In genomic region chr5:68368280-68368679, GRCh38 we compare ENCODE assay signal across 17 cellular contexts.
A peak's percentile ranks its signal among the peaks of the same experiment; 100 is the strongest.
DNase-seq lines count a peak whose midpoint lies in the region; ATAC-seq and TF ChIP-seq lines count a peak whose summit lies in the region.
"Had no signal": no experiment of that assay in that cellular context is flagged by ENCODE, and none has a peak within 500 bp of the region (broad histone marks: within the 10 kb centered on the region; RNA-seq: fewer than 3 reads in every experiment).

No MANE protein-coding gene starts in this region.

- no peaks in the 10 kb centered on the region for H3K36me3 ChIP-seq in body of pancreas (replicated peaks in 1 of 2; ENCODE audit: insufficient read depth in 1 of 2, low read depth in 2 of 2)
- H3K36me3 ChIP-seq: BLaER1 treated with 17β-estradiol and CSF1 and Interleukin-3, amounts not matched to agents 10 nM and 100 nM; spleen had no signal

- no peak overlapping the region for H3K4me3 Mint-ChIP-seq in activated naive CD8-positive, alpha-beta T cell treated with anti-CD3 and anti-CD28 coated beads, Interleukin-2, amount 10 ng/mL, durations not matched to agents 7 days and 5 days
- no peak overlapping the region for H3K4me3 Mint-ChIP-seq in activated naive CD8-positive, alpha-beta T cell treated with anti-CD3 and anti-CD28 coated beads for 36 hours
- no peak overlapping the region for H3K4me3 Mint-ChIP-seq in activated CD8-positive, alpha-beta T cell treated with anti-CD3 and anti-CD28 coated beads for 36 hours
- H3K4me3 Mint-ChIP-seq in stimulated activated effector memory CD8-positive, alpha-beta T cell treated with anti-CD3 and anti-CD28 coated beads, Interleukin-12 subunit alpha, Interleukin-12 subunit beta, amount 100 ng/mL, for 72 hours = peak overlapping the region; percentile 54
- H3K4me3 Mint-ChIP-seq: brain had no signal

- TF ChIP-seq POLR2A in body of pancreas (IDR thresholded peaks at IDR 0.05) = no peak

- CTCF ChIA-PET in activated CD8-positive, alpha-beta T cell treated with anti-CD3 and anti-CD28 coated beads for 36 hours (lab: Charles Lee) = no interaction called here

- POLR2A ChIA-PET in activated naive CD8-positive, alpha-beta T cell treated with anti-CD3 and anti-CD28 coated beads, Interleukin-2, amount 10 ng/mL, durations not matched to agents 7 days and 5 days (lab: Charles Lee) = interaction anchor here (0.6 to 0.7 kb wide), 2 partner anchors 13 to 42 kb away, joined by 3 to 5 read pairs; no protein-coding TSS in a partner anchor
- POLR2A ChIA-PET in activated CD8-positive, alpha-beta T cell treated with anti-CD3 and anti-CD28 coated beads for 36 hours (lab: Charles Lee) = no interaction called here

- peaks cover 0 to 3% of the 10 kb centered on the region in 2 donors for H3K27me3 ChIP-seq in body of pancreas
- H3K27me3 ChIP-seq: BLaER1 treated with 17β-estradiol and CSF1 and Interleukin-3, amounts not matched to agents 10 nM and 100 nM; spleen had no signal

- H3K27me3 Mint-ChIP-seq in activated naive CD8-positive, alpha-beta T cell treated with anti-CD3 and anti-CD28 coated beads, Interleukin-2, amount 10 ng/mL, durations not matched to agents 7 days and 5 days = no peaks in the 10 kb centered on the region
- H3K27me3 Mint-ChIP-seq in activated naive CD8-positive, alpha-beta T cell treated with anti-CD3 and anti-CD28 coated beads for 36 hours = no peaks in the 10 kb centered on the region
- no peaks in the 10 kb centered on the region for H3K27me3 Mint-ChIP-seq in activated CD8-positive, alpha-beta T cell treated with anti-CD3 and anti-CD28 coated beads for 36 hours
- H3K27me3 Mint-ChIP-seq: brain had no signal

- H3K36me3 Mint-ChIP-seq in activated naive CD8-positive, alpha-beta T cell treated with anti-CD3 and anti-CD28 coated beads, Interleukin-2, amount 10 ng/mL, durations not matched to agents 7 days and 5 days = peaks cover 24% of the 10 kb centered on the region
- H3K36me3 Mint-ChIP-seq in activated naive CD8-positive, alpha-beta T cell treated with anti-CD3 and anti-CD28 coated beads for 36 hours = peaks cover 2% of the 10 kb centered on the region
- no peaks in the 10 kb centered on the region for H3K36me3 Mint-ChIP-seq in activated CD8-positive, alpha-beta T cell treated with anti-CD3 and anti-CD28 coated beads for 36 hours (ENCODE audit: low read depth)
- H3K36me3 Mint-ChIP-seq in stimulated activated effector memory CD8-positive, alpha-beta T cell treated with anti-CD3 and anti-CD28 coated beads, Interleukin-12 subunit alpha, Interleukin-12 subunit beta, amount 100 ng/mL, for 72 hours = no peaks in the 10 kb centered on the region
- H3K36me3 Mint-ChIP-seq: brain had no signal

- intact Hi-C loops in activated CD8-positive, alpha-beta T cell treated with anti-CD3 and anti-CD28 coated beads for 36 hours (cut with micrococcal nuclease) = loop anchor here (5.0 kb wide), 1 partner anchor 64 kb away; no protein-coding TSS in a partner anchor
- intact Hi-C loops in body of pancreas (cut with DNase I) = no loop called here

- WGBS in body of pancreas, 2 donors = 66 to 73% methylated on average over 5 of the region's 5 CpGs

- H3K9me3 Mint-ChIP-seq in activated naive CD8-positive, alpha-beta T cell treated with anti-CD3 and anti-CD28 coated beads, Interleukin-2, amount 10 ng/mL, durations not matched to agents 7 days and 5 days = peaks cover 4% of the 10 kb centered on the region
- H3K9me3 Mint-ChIP-seq in activated naive CD8-positive, alpha-beta T cell treated with anti-CD3 and anti-CD28 coated beads for 36 hours = no peaks in the 10 kb centered on the region
- H3K9me3 Mint-ChIP-seq in activated CD8-positive, alpha-beta T cell treated with anti-CD3 and anti-CD28 coated beads for 36 hours = no peaks in the 10 kb centered on the region
- H3K9me3 Mint-ChIP-seq in stimulated activated effector memory CD8-positive, alpha-beta T cell treated with anti-CD3 and anti-CD28 coated beads, Interleukin-12 subunit alpha, Interleukin-12 subunit beta, amount 100 ng/mL, for 72 hours = peaks cover 3% of the 10 kb centered on the region

- H3K4me1 Mint-ChIP-seq in activated naive CD8-positive, alpha-beta T cell treated with anti-CD3 and anti-CD28 coated beads, Interleukin-2, amount 10 ng/mL, durations not matched to agents 7 days and 5 days = peaks cover 35% of the 10 kb centered on the region
- H3K4me1 Mint-ChIP-seq in activated naive CD8-positive, alpha-beta T cell treated with anti-CD3 and anti-CD28 coated beads for 36 hours = peaks cover 36% of the 10 kb centered on the region
- H3K4me1 Mint-ChIP-seq in activated CD8-positive, alpha-beta T cell treated with anti-CD3 and anti-CD28 coated beads for 36 hours (ENCODE audit: low read depth) = peaks cover 31% of the 10 kb centered on the region
- H3K4me1 Mint-ChIP-seq in stimulated activated effector memory CD8-positive, alpha-beta T cell treated with anti-CD3 and anti-CD28 coated beads, Interleukin-12 subunit alpha, Interleukin-12 subunit beta, amount 100 ng/mL, for 72 hours = peaks cover 46% of the 10 kb centered on the region
- H3K4me1 Mint-ChIP-seq: brain had no signal

- peak overlapping the region; percentile 84 for H3K27ac Mint-ChIP-seq in activated naive CD8-positive, alpha-beta T cell treated with anti-CD3 and anti-CD28 coated beads, Interleukin-2, amount 10 ng/mL, durations not matched to agents 7 days and 5 days
- H3K27ac Mint-ChIP-seq in activated naive CD8-positive, alpha-beta T cell treated with anti-CD3 and anti-CD28 coated beads for 36 hours = no peak overlapping the region
- H3K27ac Mint-ChIP-seq in activated CD8-positive, alpha-beta T cell treated with anti-CD3 and anti-CD28 coated beads for 36 hours = peak overlapping the region; percentile 73
- H3K27ac Mint-ChIP-seq in stimulated activated effector memory CD8-positive, alpha-beta T cell treated with anti-CD3 and anti-CD28 coated beads, Interleukin-12 subunit alpha, Interleukin-12 subunit beta, amount 100 ng/mL, for 72 hours = peak overlapping the region; percentile 87
- H3K27ac Mint-ChIP-seq: brain had no signal

- no peak overlapping the region for H3K27ac ChIP-seq in body of pancreas
- H3K27ac ChIP-seq: psoas muscle had no signal

- ATAC-seq in activated naive CD8-positive, alpha-beta T cell treated with anti-CD3 and anti-CD28 coated beads, Interleukin-2, amount 10 ng/mL, durations not matched to agents 7 days and 5 days (ENCODE audit: low read depth) = no peak
- no peak for ATAC-seq in activated CD8-positive, alpha-beta T cell treated with anti-CD3 and anti-CD28 coated beads for 36 hours
- peak; percentile 25 for ATAC-seq in stimulated activated effector memory CD8-positive, alpha-beta T cell treated with anti-CD3 and anti-CD28 coated beads, Interleukin-12 subunit alpha, Interleukin-12 subunit beta, amount 100 ng/mL, for 72 hours
- no peak for ATAC-seq in body of pancreas
- ATAC-seq: left lobe of liver, psoas muscle, T-cell had no signal

- no peaks in the 10 kb centered on the region for H3K4me1 ChIP-seq in body of pancreas
- H3K4me1 ChIP-seq: psoas muscle had no signal

- H3K4me3 ChIP-seq in fibroblast of mammary gland (ENCODE audit: control insufficient read depth, low read depth, low read length) = no peak overlapping the region
- H3K4me3 ChIP-seq in body of pancreas = no peak overlapping the region
- H3K4me3 ChIP-seq: BLaER1 treated with 17β-estradiol and CSF1 and Interleukin-3, amounts not matched to agents 10 nM and 100 nM; psoas muscle; spleen had no signal

- TF ChIP-seq CTCF in activated CD8-positive, alpha-beta T cell treated with anti-CD3 and anti-CD28 coated beads for 36 hours (IDR thresholded peaks at IDR 0.05) = no peak
- TF ChIP-seq CTCF in fibroblast of mammary gland (conservative IDR thresholded peaks at IDR 0.05; ENCODE audit: control insufficient read depth, insufficient read depth, low read depth, low read length) = no peak
- no peak for TF ChIP-seq CTCF in body of pancreas (IDR thresholded peaks at IDR 0.05)

- no peaks in the 10 kb centered on the region for H3K9me3 ChIP-seq in body of pancreas
- H3K9me3 ChIP-seq: psoas muscle had no signal

- DNase-seq in activated naive CD8-positive, alpha-beta T cell treated with anti-CD3 and anti-CD28 coated beads, Interleukin-2, amount 10 ng/mL, durations not matched to agents 7 days and 5 days = no peak
- no peak for DNase-seq in activated naive CD8-positive, alpha-beta T cell treated with anti-CD3 and anti-CD28 coated beads for 36 hours
- no peak for DNase-seq in activated CD8-positive, alpha-beta T cell treated with anti-CD3 and anti-CD28 coated beads for 36 hours
- DNase-seq in fibroblast of mammary gland (ENCODE audit: low read depth) (peak; percentile 53), NCI-H187 (lab: John Stamatoyannopoulos, UW) (no peak), OCI-M2 (lab: John Stamatoyannopoulos, UW; ENCODE audit: unreplicated experiment) (no peak), body of pancreas (no peak)
- DNase-seq in stimulated activated effector memory CD8-positive, alpha-beta T cell treated with anti-CD3 and anti-CD28 coated beads, Interleukin-12 subunit alpha, Interleukin-12 subunit beta, amount 100 ng/mL, for 72 hours (ENCODE audit: low spot score in 2 of 2) = no peak
- DNase-seq: activated CD4-positive, alpha-beta T cell treated with anti-CD3 and anti-CD28 coated beads, Interleukin-2, amount 50 U/mL, for 1 hour; foreskin melanocyte; psoas muscle; SHP77 treated with DMSO at 0.1 percent for 48 hours; spleen; T-cell had no signal
